In genomic region chr17:28335201-28335958, GRCh38 we compare ENCODE assay signal across 8 cellular contexts. TPM values are rescaled to one million over a fixed set of nuclear protein-coding genes. Genes with fewer than 3 reads are reported as not detected.
DNase-seq lines count a peak whose midpoint lies in the region; ATAC-seq and TF ChIP-seq lines count a peak whose summit lies in the region.

TSS of gene IFT20 (minus strand) at chr17:28335472. CDS start at chr17:28331985, 3,487 bp downstream.
TSS of gene TNFAIP1 (plus strand) at chr17:28335761. CDS start at chr17:28339522, 3,761 bp downstream.

- no peaks in the 10 kb centered on the region for H3K9me3 ChIP-seq in heart left ventricle

- peaks cover 0 to 36% (median 28%) of the 10 kb centered on the region in 9 donors for H3K36me3 ChIP-seq in heart left ventricle

- peak within 1 kb of the TSS; percentile 97 for H3K27ac Mint-ChIP-seq in type B pancreatic cell

- no peak for TF ChIP-seq CTCF in GM13976 (IDR thresholded peaks at IDR 0.05; ENCODE audit: borderline replicate concordance, control extremely low read depth, extremely low read depth, insufficient read depth, missing control alignments)
- TF ChIP-seq CTCF in heart left ventricle (IDR thresholded peaks at IDR 0.05) = no peak
- no peak for TF ChIP-seq CTCF in type B pancreatic cell (conservative IDR thresholded peaks at IDR 0.05)

- peaks cover 20% of the 10 kb centered on the region for H3K4me1 Mint-ChIP-seq in type B pancreatic cell (ENCODE audit: unreplicated experiment)

- peak within 1 kb of the TSS; percentile 93 to 100 (median 98) for H3K27ac ChIP-seq in heart left ventricle

- no peaks in the 10 kb centered on the region for H3K27me3 ChIP-seq in heart left ventricle

- DNase-seq in GM13976 (ENCODE audit: low spot score) = peak; percentile 98
- DNase-seq in NCI-H146 treated with DMSO at 0.1 percent for 48 hours (lab: John Stamatoyannopoulos, UW; ENCODE audit: unreplicated experiment) = peak; percentile 99
- peak; percentile 100 for DNase-seq in amniotic epithelial cell (ENCODE audit: low read depth)
- peak; percentile 99 to 100 (median 99) for DNase-seq in heart left ventricle
- peak; percentile 100 for DNase-seq in pons (ENCODE audit: low spot score)
- DNase-seq in type B pancreatic cell (ENCODE audit: extremely low spot score, unreplicated experiment) = peak; percentile 99

- no peaks in the 10 kb centered on the region for H3K27me3 Mint-ChIP-seq in type B pancreatic cell

- ATAC-seq in HG02870 (IDR thresholded peaks at IDR 0.05; ENCODE audit: unreplicated experiment) (peak; percentile 96), heart left ventricle (peak; percentile 96 to 98 (median 96))

- whole genome bisulfite sequencing in heart left ventricle, 4 donors = 0 to 2% (median 0%) methylated on average over 33 to 62 of the region's 62 CpGs

- intact Hi-C loops in T-helper 1 cell treated with Interleukin-12 subunit alpha and Interleukin-12 subunit beta and Interleukin-4 antibody, amounts not matched to agents 30 ng/mL and 1 ng/mL, for 36 hours (cut with micrococcal nuclease) = loop anchor here (1.0 to 10.0 kb wide), 14 partner anchors 16 to 1041 kb away; partner anchors contain the start of genes BLTP2, NUFIP2, POLDIP2 and PROCA1
- intact Hi-C loops in heart left ventricle (cut with DNase I) = loop anchor here in 6 of 10 donors (1.0 to 10.0 kb wide), 6 partner anchors 16 to 619 kb away; partner anchors contain the start of genes POLDIP2 (in 3 of the 6), PHF12 (in 2 of the 6) and TMEM97 (in 2 of the 6)

- H3K9me3 Mint-ChIP-seq in type B pancreatic cell = no peaks in the 10 kb centered on the region

- peak; percentile 79 to 96 for TF ChIP-seq POLR2A in heart left ventricle (IDR thresholded peaks at IDR 0.05)

- in situ Hi-C loops in GM13976 (cut with MboI; ENCODE audit: low sequenced_read_pairs, unreplicated experiment) = no loop called here

- peaks cover 0 to 60% (median 54%) of the 10 kb centered on the region in 12 donors for H3K4me1 ChIP-seq in heart left ventricle

- no peaks in the 10 kb centered on the region for H3K36me3 Mint-ChIP-seq in type B pancreatic cell

- H3K4me3 Mint-ChIP-seq in type B pancreatic cell = peak within 1 kb of the TSS; percentile 97

- peak within 1 kb of the TSS; percentile 70 to 99 (median 88) for H3K4me3 ChIP-seq in heart left ventricle

RNA-seq across cellular contexts. Expression of gene IFT20, which starts in this region (rescaled TPM):
- total RNA-seq in T-helper 1 cell treated with Interleukin-12 subunit alpha and Interleukin-12 subunit beta and Interleukin-4 antibody, amounts not matched to agents 30 ng/mL and 1 ng/mL, for 36 hours = 23.4 and 23.6 TPM in 2 replicates
- total RNA-seq in heart left ventricle (10 to 100 TPM in 6 of 9 donors, 1 to 10 TPM in 3; 7.9 to 16.7 (median 11.0) TPM), type B pancreatic cell (ENCODE audit: low replicate concordance) (43.6 and 55.2 TPM in 2 replicates)
- polyA plus RNA-seq in heart left ventricle = 10 to 100 TPM; 17.4 to 18.9 TPM

RNA-seq across cellular contexts. Expression of gene TNFAIP1, which starts in this region (rescaled TPM):
- total RNA-seq in T-helper 1 cell treated with Interleukin-12 subunit alpha and Interleukin-12 subunit beta and Interleukin-4 antibody, amounts not matched to agents 30 ng/mL and 1 ng/mL, for 36 hours = 26.9 and 32.4 TPM in 2 replicates
- total RNA-seq in heart left ventricle (10 to 100 TPM; 31.7 to 83.4 (median 50.3) TPM), type B pancreatic cell (ENCODE audit: low replicate concordance) (37.8 and 55.6 TPM in 2 replicates)
- polyA plus RNA-seq in heart left ventricle = 10 to 100 TPM; 11.9 to 47.8 TPM

Comparison
In these comparisons a context has a peak if more than half of its experiments do, and no peak if none do; other contexts are left out.
1. Peak in every context shown above with its lines: DNase-seq, ATAC-seq, H3K4me3 ChIP-seq and H3K27ac ChIP-seq.